Comparison of ENCODE assay signal across 8 cellular contexts in the genomic region with DNA sequence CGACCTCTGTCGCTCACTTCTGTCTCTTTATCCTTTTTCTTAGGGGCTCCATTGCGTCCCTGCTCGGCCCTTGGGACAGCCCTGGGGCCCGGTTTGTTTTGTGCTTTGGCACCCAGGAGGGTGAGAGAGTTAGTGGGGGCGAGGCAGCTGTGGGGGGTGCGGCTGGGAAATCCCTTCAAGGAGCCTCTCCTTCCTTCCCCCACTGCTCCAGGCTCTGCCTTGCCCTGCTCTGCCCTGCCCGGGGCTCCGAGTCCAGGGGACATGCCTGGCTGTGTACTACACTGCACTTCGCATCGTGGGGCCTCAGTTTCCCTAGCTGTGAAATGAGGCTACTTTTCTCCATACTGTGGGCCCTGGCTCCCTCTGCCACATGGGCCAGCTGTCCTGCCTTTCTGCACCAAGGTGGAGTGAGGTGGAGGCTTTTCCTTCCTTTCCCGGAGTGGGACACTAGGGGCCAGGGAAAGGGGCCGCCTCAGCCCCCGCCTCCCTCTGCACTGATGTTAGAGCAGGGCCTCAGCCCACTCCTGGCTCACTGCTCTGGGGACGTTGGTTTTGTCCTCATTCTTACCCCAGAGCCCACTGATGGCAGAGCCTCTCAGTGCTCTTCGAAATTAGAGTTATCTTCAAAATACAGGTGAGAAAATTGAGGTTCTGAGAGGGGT. TPM values are rescaled to one million over a fixed set of nuclear protein-coding genes. Genes with fewer than 3 reads are reported as not detected.
A peak's percentile ranks its signal among the peaks of the same experiment; 100 is the strongest.
DNase-seq lines count a peak whose midpoint lies in the region; ATAC-seq and TF ChIP-seq lines count a peak whose summit lies in the region.

No MANE protein-coding gene starts in this region.

- TF ChIP-seq POLR2A in upper lobe of left lung (IDR thresholded peaks at IDR 0.05) = no peak

- no peaks in the 10 kb centered on the region for H3K9me3 ChIP-seq in upper lobe of left lung

- H3K27ac ChIP-seq in brain microvascular endothelial cell (no peak overlapping the region), upper lobe of left lung (peak overlapping the region in 3 of 4 donors; percentile 36 to 75 (median 65))

- H3K4me3 ChIP-seq in brain microvascular endothelial cell (ENCODE audit: low read depth, low read length) = peak overlapping the region; percentile 86
- peak overlapping the region; percentile 49 to 88 (median 70) for H3K4me3 ChIP-seq in upper lobe of left lung

- H3K36me3 ChIP-seq in brain microvascular endothelial cell (replicated peaks) (no peaks in the 10 kb centered on the region), upper lobe of left lung (no peaks in the 10 kb centered on the region)

- no peaks in the 10 kb centered on the region for H3K27me3 ChIP-seq in brain microvascular endothelial cell (replicated peaks)
- no peaks in the 10 kb centered on the region for H3K27me3 ChIP-seq in upper lobe of left lung

- H3K27ac Mint-ChIP-seq in activated naive CD4-positive, alpha-beta T cell treated with anti-CD3 and anti-CD28 coated beads, Interleukin-2, amount 50 U/mL, for 24 hours = peak overlapping the region; percentile 80
- H3K27ac Mint-ChIP-seq in memory B cell = peak overlapping the region; percentile 89

- peaks cover 29% of the 10 kb centered on the region for H3K4me1 Mint-ChIP-seq in activated naive CD4-positive, alpha-beta T cell treated with anti-CD3 and anti-CD28 coated beads, Interleukin-2, amount 50 U/mL, for 24 hours
- peaks cover 14% of the 10 kb centered on the region for H3K4me1 Mint-ChIP-seq in memory B cell

- no peak for TF ChIP-seq EP300 in upper lobe of left lung (IDR thresholded peaks at IDR 0.05)

- no peaks in the 10 kb centered on the region for H3K36me3 Mint-ChIP-seq in activated naive CD4-positive, alpha-beta T cell treated with anti-CD3 and anti-CD28 coated beads, Interleukin-2, amount 50 U/mL, for 24 hours
- no peaks in the 10 kb centered on the region for H3K36me3 Mint-ChIP-seq in memory B cell

- no peaks in the 10 kb centered on the region for H3K9me3 Mint-ChIP-seq in activated naive CD4-positive, alpha-beta T cell treated with anti-CD3 and anti-CD28 coated beads, Interleukin-2, amount 50 U/mL, for 24 hours
- H3K9me3 Mint-ChIP-seq in memory B cell = no peaks in the 10 kb centered on the region

- in situ Hi-C loops in brain microvascular endothelial cell (cut with HindIII; ENCODE audit: low pct_ligation_motif_present, low sequenced_read_pairs) = no loop called here

- H3K27me3 Mint-ChIP-seq in activated naive CD4-positive, alpha-beta T cell treated with anti-CD3 and anti-CD28 coated beads, Interleukin-2, amount 50 U/mL, for 24 hours = no peaks in the 10 kb centered on the region
- H3K27me3 Mint-ChIP-seq in memory B cell = no peaks in the 10 kb centered on the region

- H3K4me1 ChIP-seq in upper lobe of left lung = peaks cover 15 to 21% (median 16%) of the 10 kb centered on the region in 4 donors

- ATAC-seq in memory B cell (ENCODE audit: low read depth) = no peak
- ATAC-seq in upper lobe of left lung (ENCODE audit: low FRiP score in 2 of 2) = no peak
- ATAC-seq in HG02973 (IDR thresholded peaks at IDR 0.05; ENCODE audit: unreplicated experiment) = no peak

- 23 to 31% methylated on average over 14 to 16 of the region's 16 CpGs for WGBS in upper lobe of left lung, 2 donors

- TF ChIP-seq CTCF in brain microvascular endothelial cell (IDR thresholded peaks at IDR 0.05; ENCODE audit: low read depth, low read length, missing control alignments) (no peak), upper lobe of left lung (IDR thresholded peaks at IDR 0.05) (no peak)

- peak overlapping the region; percentile 94 for H3K4me3 Mint-ChIP-seq in activated naive CD4-positive, alpha-beta T cell treated with anti-CD3 and anti-CD28 coated beads, Interleukin-2, amount 50 U/mL, for 24 hours
- H3K4me3 Mint-ChIP-seq in memory B cell = peak overlapping the region; percentile 95

- DNase-seq in activated naive CD4-positive, alpha-beta T cell treated with anti-CD3 and anti-CD28 coated beads, Interleukin-2, amount 50 U/mL, for 16 hours = no peak
- DNase-seq in brain microvascular endothelial cell (no peak), memory B cell (ENCODE audit: low spot score in 2 of 2) (no peak), upper lobe of left lung (no peak), HPDE6-E6E7 (ENCODE audit: extremely low spot score) (no peak), HUDEP-2 (lab: John Stamatoyannopoulos, UW; ENCODE audit: unreplicated experiment in 76 of 76) (no peak)

RNA-seq across cellular contexts. Expression of a gene that starts 1.0 kb away (rescaled TPM):
- 10 to 100 TPM in 5 of 6 donors, 1 to 10 TPM in 1; 9.8 to 16.4 (median 13.8) TPM for total RNA-seq in upper lobe of left lung

RNA-seq across cellular contexts. Expression of a gene that starts 32.1 kb away (rescaled TPM):
- total RNA-seq in upper lobe of left lung = 100 to 1,000 TPM; 313 to 552 (median 376) TPM

RNA-seq across cellular contexts. Expression of a gene that starts 34.0 kb away (rescaled TPM):
- total RNA-seq in upper lobe of left lung = 10 to 100 TPM; 17.2 to 79.3 (median 31.8) TPM

RNA-seq across cellular contexts. Expression of a gene that starts 42.8 kb away (rescaled TPM):
- 100 to 1,000 TPM in 1 of 6 donors, 10 to 100 TPM in 5; 63.9 to 112 (median 94.7) TPM for total RNA-seq in upper lobe of left lung
